8 cellular contexts compared by ENCODE assay signal in the genomic region with DNA sequence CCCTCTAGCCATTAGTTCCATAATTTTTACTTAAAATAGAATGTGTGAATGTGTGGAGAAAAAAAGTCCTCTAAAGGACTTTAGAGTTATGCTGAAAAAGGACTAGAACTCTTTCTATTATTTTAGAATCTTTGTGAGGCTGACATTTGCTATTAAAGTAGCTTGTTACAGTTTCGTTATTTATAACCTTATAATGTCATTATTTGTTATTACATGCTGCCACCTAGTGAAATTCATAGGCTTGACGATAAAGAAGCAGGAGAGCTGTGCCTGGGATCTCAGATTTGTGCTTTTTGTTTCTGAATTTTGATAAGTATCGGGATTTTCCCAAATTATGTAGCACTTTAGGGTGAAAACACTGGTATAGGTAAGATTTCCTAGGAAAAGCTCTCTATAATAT. TPM values are rescaled to one million over a fixed set of nuclear protein-coding genes. Genes with fewer than 3 reads are reported as not detected.
DNase-seq lines count a peak whose midpoint lies in the region; ATAC-seq and TF ChIP-seq lines count a peak whose summit lies in the region.

No MANE protein-coding gene starts in this region.

- H3K4me3 ChIP-seq in IMR-90 (ENCODE audit: insufficient read depth, low read depth, low read length), result no peak overlapping the region
- no peak overlapping the region for H3K4me3 ChIP-seq in RWPE2 (ENCODE audit: severe bottlenecking)
- H3K4me3 ChIP-seq in osteoblast (ENCODE audit: insufficient read depth, low read length), result no peak overlapping the region

- no peaks in the 10 kb centered on the region for H3K79me2 ChIP-seq in osteoblast (ENCODE audit: insufficient read depth, low read length)

- H3K27ac ChIP-seq in IMR-90 (ENCODE audit: insufficient read depth, low read length), result no peak overlapping the region
- no peak overlapping the region for H3K27ac ChIP-seq in RWPE2 (ENCODE audit: poor library complexity, severe bottlenecking)
- no peak overlapping the region for H3K27ac ChIP-seq in osteoblast (ENCODE audit: low read depth, low read length)

- no peak overlapping the region for H3K14ac ChIP-seq in IMR-90 (replicated peaks; ENCODE audit: low read depth, low read length)

- peak; percentile 72 for TF ChIP-seq RAD21 in IMR-90 (IDR thresholded peaks at IDR 0.05; ENCODE audit: low read length)

- H3K23ac ChIP-seq in IMR-90 (ENCODE audit: low read depth, low read length), result no peak overlapping the region

- peak; percentile 65 for ATAC-seq in GM18505 (IDR thresholded peaks at IDR 0.05; ENCODE audit: unreplicated experiment)
- ATAC-seq in IMR-90 (ENCODE audit: low read depth), result peak; percentile 82
- peak; percentile 50; the same call in 1 of the 3 replicates for ATAC-seq in RWPE2 (ENCODE audit: low read depth)

- H4K8ac ChIP-seq in IMR-90 (ENCODE audit: low read depth in 2 of 2, low read length in 2 of 2), result no peak overlapping the region

- WGBS in IMR-90 (ENCODE audit: extremely low coverage in 2 of 2, insufficient read length in 1 of 2), 2 experiments, result no CpG with 5 or more reads among the region's 3 CpGs

- peaks cover 7% of the 10 kb centered on the region for H3K27me3 ChIP-seq in IMR-90 (ENCODE audit: control insufficient read depth, insufficient read depth, low read length)
- H3K27me3 ChIP-seq in RWPE2 (ENCODE audit: insufficient read depth, poor library complexity, severe bottlenecking), result no peaks in the 10 kb centered on the region
- no peaks in the 10 kb centered on the region for H3K27me3 ChIP-seq in osteoblast (ENCODE audit: insufficient read depth, low read length)

- no peak overlapping the region for H3K4ac ChIP-seq in IMR-90 (ENCODE audit: low read depth, low read length)

- H3K9ac ChIP-seq in IMR-90 (ENCODE audit: low read depth, low read length), result no peak overlapping the region

- no peaks in the 10 kb centered on the region for H3K4me1 ChIP-seq in IMR-90 (ENCODE audit: control insufficient read depth, insufficient read depth, low read length)
- peaks cover 10% of the 10 kb centered on the region for H3K4me1 ChIP-seq in RWPE2 (ENCODE audit: insufficient read depth, poor library complexity, severe bottlenecking)
- peaks cover 10% of the 10 kb centered on the region for H3K4me1 ChIP-seq in osteoblast (ENCODE audit: insufficient read depth, low read length)

- intact Hi-C loops in IMR-90 (cut with micrococcal nuclease), result loop anchor here (1.0 to 10.0 kb wide), 5 partner anchors 37 to 460 kb away; a partner anchor contains a TSS

- H3K9me1 ChIP-seq in IMR-90 (ENCODE audit: insufficient read depth, low read length), result no peaks in the 10 kb centered on the region

- no peaks in the 10 kb centered on the region for H3K36me3 ChIP-seq in IMR-90 (ENCODE audit: control insufficient read depth, insufficient read depth, low read length)
- no peaks in the 10 kb centered on the region for H3K36me3 ChIP-seq in RWPE2 (ENCODE audit: low read depth)
- no peaks in the 10 kb centered on the region for H3K36me3 ChIP-seq in osteoblast (ENCODE audit: insufficient read depth, low read length)

- H3K9me3 ChIP-seq in IMR-90 (ENCODE audit: control insufficient read depth, insufficient read depth, low read length) (no peaks in the 10 kb centered on the region), RWPE2 (ENCODE audit: severe bottlenecking) (no peaks in the 10 kb centered on the region), osteoblast (ENCODE audit: low read depth, low read length) (no peaks in the 10 kb centered on the region)

- H4K5ac ChIP-seq in IMR-90 (ENCODE audit: low read depth, low read length), result no peak overlapping the region

- no peak overlapping the region for H2BK15ac ChIP-seq in IMR-90 (ENCODE audit: low read depth, low read length)

- H3K4me2 ChIP-seq in IMR-90 (ENCODE audit: low read depth, low read length), result no peak overlapping the region
- no peak overlapping the region for H3K4me2 ChIP-seq in osteoblast (ENCODE audit: insufficient read depth, low read length)

- TF ChIP-seq POLR2A in GM18505 (IDR thresholded peaks at IDR 0.05; ENCODE audit: borderline replicate concordance, extremely low read depth, insufficient read depth, insufficient read length) (no peak), IMR-90 (IDR thresholded peaks at IDR 0.05; ENCODE audit: low read depth, low read length) (no peak)

- DNase-seq in AML-193 (lab: John Stamatoyannopoulos, UW) (peak; percentile 70 to 73), IMR-90 (peak; percentile 58), RWPE2 (ENCODE audit: low spot score) (no peak), fibroblast of gingiva (ENCODE audit: low read depth) (peak; percentile 47), osteoblast (ENCODE audit: insufficient read length, low spot score, missing footprints) (no peak), activated gamma-delta T cell treated with Interleukin-2 at 50 U/mL for 16 hours (no peak)
- DNase-seq in stimulated activated CD4-positive, alpha-beta T cell treated with anti-CD3 and anti-CD28 coated beads, Interleukin-2, amount 100 ng/mL, for 48 hours, result no peak

- BruUV-seq in IMR-90 (replicated peaks; lab: Mats Ljungman, UMichigan), result no TSS peak

- H3K18ac ChIP-seq in IMR-90 (ENCODE audit: low read depth, low read length), result no peak overlapping the region

- no peaks in the 10 kb centered on the region for H3K79me1 ChIP-seq in IMR-90 (ENCODE audit: low read depth in 1 of 2, low read length in 2 of 2)

- no peak overlapping the region for H2BK5ac ChIP-seq in IMR-90 (ENCODE audit: low read depth, low read length, poor library complexity, severe bottlenecking)

- in situ Hi-C loops in IMR-90 (cut with MboI; ENCODE audit: low sequenced_read_pairs), result loop anchor here (5.0 kb wide), 1 partner anchor 232 kb away; no protein-coding TSS in a partner anchor

- no peak overlapping the region for H2AFZ ChIP-seq in IMR-90 (replicated peaks; ENCODE audit: low read length, poor library complexity)
- no peak overlapping the region for H2AFZ ChIP-seq in osteoblast (ENCODE audit: low read length)

- no peak overlapping the region for H2AK9ac ChIP-seq in IMR-90 (replicated peaks; ENCODE audit: low read depth, low read length, poor library complexity)

- H4K20me1 ChIP-seq in IMR-90 (ENCODE audit: insufficient read depth, low read length) (no peaks in the 10 kb centered on the region), osteoblast (ENCODE audit: insufficient read depth, low read length) (no peaks in the 10 kb centered on the region)

- CTCF ChIA-PET in IMR-90 (lab: Yijun Ruan, JAX), result interaction anchor here (0.6 to 1.8 kb wide), 7 partner anchors 10 to 329 kb away, joined by 3 to 8 read pairs (median 4); no protein-coding TSS in a partner anchor

- no peak overlapping the region for H3K56ac ChIP-seq in IMR-90 (ENCODE audit: extremely low read depth, insufficient read depth, low read length)

- no peak overlapping the region for H4K91ac ChIP-seq in IMR-90 (ENCODE audit: insufficient read depth, low read depth, low read length)

- dilution Hi-C loops in IMR-90 (cut with HindIII; ENCODE audit: low sequenced_read_pairs, unreplicated experiment), result no loop called here

- no peak overlapping the region for H2AK5ac ChIP-seq in IMR-90 (ENCODE audit: low read depth, low read length)

- H2BK120ac ChIP-seq in IMR-90 (ENCODE audit: low read depth, low read length), result no peak overlapping the region

- no peak overlapping the region for H2BK20ac ChIP-seq in IMR-90 (ENCODE audit: low read depth, low read length)

- POLR2A ChIA-PET in IMR-90 (lab: Charles Lee; ENCODE audit: unreplicated experiment), result no interaction called here

- TF ChIP-seq CTCF in IMR-90 (conservative IDR thresholded peaks at IDR 0.05; ENCODE audit: low read depth, low read length) (peak; percentile 66), RWPE2 (IDR thresholded peaks at IDR 0.05; ENCODE audit: poor library complexity, severe bottlenecking) (peak; percentile 71), osteoblast (IDR thresholded peaks at IDR 0.05; ENCODE audit: extremely low read depth, low read depth, low read length) (peak; percentile 63)

TF ChIP-seq in IMR-90, 13 proteins besides CTCF, POLR2A, EP300 and RAD21:
- TF ChIP-seq CHD1 (IDR thresholded peaks at IDR 0.05; ENCODE audit: low read depth, low read length) (no peak), SMC3 (IDR thresholded peaks at IDR 0.05; ENCODE audit: low read depth, low read length) (peak; percentile 60), NFE2L2 (IDR thresholded peaks at IDR 0.05; ENCODE audit: low read depth, low read length) (no peak), BHLHE40 (IDR thresholded peaks at IDR 0.05; ENCODE audit: low read depth, low read length) (no peak), RFX5 (IDR thresholded peaks at IDR 0.05; ENCODE audit: low read depth, low read length) (no peak)
- TF ChIP-seq, protein P1, sequence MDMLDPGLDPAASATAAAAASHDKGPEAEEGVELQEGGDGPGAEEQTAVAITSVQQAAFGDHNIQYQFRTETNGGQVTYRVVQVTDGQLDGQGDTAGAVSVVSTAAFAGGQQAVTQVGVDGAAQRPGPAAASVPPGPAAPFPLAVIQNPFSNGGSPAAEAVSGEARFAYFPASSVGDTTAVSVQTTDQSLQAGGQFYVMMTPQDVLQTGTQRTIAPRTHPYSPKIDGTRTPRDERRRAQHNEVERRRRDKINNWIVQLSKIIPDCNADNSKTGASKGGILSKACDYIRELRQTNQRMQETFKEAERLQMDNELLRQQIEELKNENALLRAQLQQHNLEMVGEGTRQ (IDR thresholded peaks at IDR 0.05; ENCODE audit: low read depth, low read length), result no peak

RNA-seq across cellular contexts. Expression of a gene that starts 38.5 kb away (rescaled TPM):
- total RNA-seq in IMR-90 (2012; rRNA removed) (12.2 and 12.8 TPM in 2 replicates), osteoblast (18.0 and 19.5 TPM in 2 replicates)
- 4.4 and 5.6 TPM in 2 replicates for polyA plus RNA-seq in IMR-90 (2012; rRNA removed)
- polyA plus RNA-seq in IMR-90 (2012; cell fraction: cytosol; rRNA removed), result 1.2 and 2.0 TPM in 2 replicates
- polyA plus RNA-seq in IMR-90 (2012; cell fraction: nucleus; rRNA removed; ENCODE audit: low replicate concordance), result 2.4 and 17.7 TPM in 2 replicates

Comparison
In these comparisons a context has a peak if more than half of its experiments do, and no peak if none do; other contexts are left out.
1. DNase-seq: peak in AML-193 (2 of 2), IMR-90 (single experiment) and fibroblast of gingiva (single experiment); none in RWPE2 (single experiment), osteoblast (single experiment), activated gamma-delta T cell treated with Interleukin-2 at 50 U/mL for 16 hours (single experiment) and stimulated activated CD4-positive, alpha-beta T cell treated with anti-CD3 and anti-CD28 coated beads, Interleukin-2, amount 100 ng/mL, for 48 hours (0 of 2).
2. Peak in every context shown above with its lines, with median percentiles within 50 percentile points of each other: ATAC-seq and CTCF ChIP-seq.